22 cellular contexts compared by ENCODE assay signal in genomic region chr10:118499186-118499585, GRCh38.
"Had no signal": no experiment of that assay in that cellular context is flagged by ENCODE, and none has a peak within 500 bp of the region (broad histone marks: within the 10 kb centered on the region; RNA-seq: fewer than 3 reads in every experiment).

No MANE protein-coding gene starts in this region.

- H3K4me2 ChIP-seq: hepatocyte had no signal

- H3K4me3 ChIP-seq: coronary artery, dorsolateral prefrontal cortex, esophagus squamous epithelium, gastrocnemius medialis, heart left ventricle, hepatocyte, left lung, lower lobe of right lung, mucosa of descending colon had no signal

- H3K4me1 ChIP-seq: gastrocnemius medialis, left lung, lower lobe of right lung had no signal

- H3K4me3 Mint-ChIP-seq: immature natural killer cell, mesothelial cell of epicardium had no signal

- DNase-seq: dermis blood vessel endothelial cell; dorsolateral prefrontal cortex; effector CD4-positive, alpha-beta T cell; effector memory CD4-positive, alpha-beta T cell; esophagus squamous epithelium; foreskin fibroblast; foreskin melanocyte; gastrocnemius medialis; heart left ventricle; hypothalamus; immature natural killer cell; islet precursor cell; kidney; kidney glomerular epithelial cell; left lung; left ventricle myocardium superior; lower lobe of right lung; mesenchymal stem cell; mucosa of descending colon had no signal

- H3K9me3 Mint-ChIP-seq: immature natural killer cell, mesothelial cell of epicardium had no signal

- H3K9me3 ChIP-seq: esophagus squamous epithelium, gastrocnemius medialis, heart left ventricle, left lung, lower lobe of right lung, mucosa of descending colon had no signal

- H3K36me3 Mint-ChIP-seq: immature natural killer cell, mesothelial cell of epicardium had no signal

- H3K27me3 ChIP-seq: esophagus squamous epithelium, gastrocnemius medialis, heart left ventricle, hepatocyte had no signal

- H3K79me2 ChIP-seq: hepatocyte had no signal

- H3K27ac ChIP-seq: coronary artery, dorsolateral prefrontal cortex, esophagus squamous epithelium, gastrocnemius medialis, heart left ventricle, hepatocyte, left lung, lower lobe of right lung had no signal

- ATAC-seq: gastrocnemius medialis, heart left ventricle, left lung, left ventricle myocardium superior, lower lobe of right lung, mucosa of descending colon had no signal

- H3K4me1 Mint-ChIP-seq: immature natural killer cell, mesothelial cell of epicardium had no signal

- H3K27ac Mint-ChIP-seq: immature natural killer cell, mesothelial cell of epicardium had no signal

- H3K36me3 ChIP-seq: esophagus squamous epithelium, gastrocnemius medialis, heart left ventricle, left lung, lower lobe of right lung had no signal

- H2AFZ ChIP-seq: hepatocyte had no signal
